ENCODE assay signal across 8 cellular contexts in the genomic region with DNA sequence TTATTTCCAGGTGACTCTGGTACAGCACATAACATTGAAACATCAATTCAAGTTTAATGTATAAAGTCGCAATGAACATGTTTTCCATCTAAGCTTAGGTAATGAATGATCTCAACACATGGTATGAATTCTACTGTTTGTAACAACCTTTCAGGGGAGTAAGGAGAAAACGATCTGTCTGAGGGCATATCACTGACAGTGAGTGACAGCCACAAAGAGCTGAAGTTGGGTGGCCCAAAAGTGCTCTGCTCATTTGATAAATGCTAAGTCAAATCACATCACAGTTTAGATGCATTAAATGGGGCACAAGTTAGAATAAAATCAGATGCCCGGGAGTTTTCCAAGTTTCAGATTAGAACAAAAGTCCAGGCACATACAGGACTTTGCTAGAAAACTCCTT. TPM values are rescaled to one million over a fixed set of nuclear protein-coding genes. Genes with fewer than 3 reads are reported as not detected.
A peak's percentile ranks its signal among the peaks of the same experiment; 100 is the strongest.
DNase-seq lines count a peak whose midpoint lies in the region; TF ChIP-seq lines count a peak whose summit lies in the region.

No MANE protein-coding gene starts in this region.

- H3K27ac ChIP-seq in testis = peak overlapping the region; percentile 33 to 97

- H3K27ac Mint-ChIP-seq in activated CD4-positive, alpha-beta T cell treated with anti-CD3 and anti-CD28 coated beads, Interleukin-2, amount 10 ng/mL, durations not matched to agents 24 days and 14 days = peak overlapping the region; percentile 74

- H3K27me3 ChIP-seq in testis = no peaks in the 10 kb centered on the region

- 29 to 32% methylated on average over 3 of the region's 3 CpGs for WGBS in testis, 2 donors

- peaks cover 18% of the 10 kb centered on the region for H3K4me1 Mint-ChIP-seq in activated CD4-positive, alpha-beta T cell treated with anti-CD3 and anti-CD28 coated beads, Interleukin-2, amount 10 ng/mL, durations not matched to agents 24 days and 14 days

- H3K9me3 Mint-ChIP-seq in activated CD4-positive, alpha-beta T cell treated with anti-CD3 and anti-CD28 coated beads, Interleukin-2, amount 10 ng/mL, durations not matched to agents 24 days and 14 days = no peaks in the 10 kb centered on the region

- TF ChIP-seq CTCF in WI38 (IDR thresholded peaks at IDR 0.05; ENCODE audit: low read depth, low read length) = no peak
- no peak for TF ChIP-seq CTCF in testis (IDR thresholded peaks at IDR 0.05)

- peaks cover 3% of the 10 kb centered on the region for H3K36me3 Mint-ChIP-seq in activated CD4-positive, alpha-beta T cell treated with anti-CD3 and anti-CD28 coated beads, Interleukin-2, amount 10 ng/mL, durations not matched to agents 24 days and 14 days (ENCODE audit: low read depth)

- no peaks in the 10 kb centered on the region for H3K4me1 ChIP-seq in testis

- intact Hi-C loops in activated CD4-positive, alpha-beta T cell treated with anti-CD3 and anti-CD28 coated beads, Interleukin-2, amount 10 ng/mL, durations not matched to agents 24 days and 14 days (cut with micrococcal nuclease) = loop anchor here (2.0 to 5.0 kb wide), 5 partner anchors 147 to 696 kb away; a partner anchor contains a TSS
- intact Hi-C loops in testis (cut with DNase I; ENCODE audit: low total_unique reads) = no loop called here

- peak overlapping the region; percentile 85 for H3K4me3 ChIP-seq in WI38 (ENCODE audit: low read depth, low read length)
- peak overlapping the region; percentile 60 for H3K4me3 ChIP-seq in iPS-11a (ENCODE audit: low read depth, low read length)
- H3K4me3 ChIP-seq in testis = peak overlapping the region; percentile 89 to 94

- no peaks in the 10 kb centered on the region for H3K9me3 ChIP-seq in testis

- no peak for DNase-seq in activated CD4-positive, alpha-beta T cell treated with anti-CD3 and anti-CD28 coated beads, Interleukin-2, amount 10 ng/mL, durations not matched to agents 24 days and 14 days
- no peak for DNase-seq in activated CD4-positive, alpha-beta T cell treated with anti-CD3 and anti-CD28 coated beads, Interleukin-2, amount 50 U/mL, for 4 hours
- DNase-seq in testis (no peak), epidermal melanocyte (ENCODE audit: insufficient read length, low spot score) (no peak), SIG-M5 treated with dmso at 0.1 percent for 504 hours (lab: John Stamatoyannopoulos, UW; ENCODE audit: unreplicated experiment) (no peak)
- no peak for DNase-seq in effector CD8-positive, alpha-beta T cell (lab: John Stamatoyannopoulos, UW)

- no peak for TF ChIP-seq POLR2A in testis (IDR thresholded peaks at IDR 0.05)

- H3K27me3 Mint-ChIP-seq in activated CD4-positive, alpha-beta T cell treated with anti-CD3 and anti-CD28 coated beads, Interleukin-2, amount 10 ng/mL, durations not matched to agents 24 days and 14 days = peaks cover 17% of the 10 kb centered on the region

- H3K36me3 ChIP-seq in testis (ENCODE audit: low read depth, missing control alignments) = no peaks in the 10 kb centered on the region

- peak overlapping the region; percentile 91 for H3K4me3 Mint-ChIP-seq in activated CD4-positive, alpha-beta T cell treated with anti-CD3 and anti-CD28 coated beads, Interleukin-2, amount 10 ng/mL, durations not matched to agents 24 days and 14 days

RNA-seq across cellular contexts. Expression of a gene that starts 1.2 kb away (rescaled TPM):
- total RNA-seq in activated CD4-positive, alpha-beta T cell treated with anti-CD3 and anti-CD28 coated beads, Interleukin-2, amount 10 ng/mL, durations not matched to agents 24 days and 14 days = 16.7 and 18.0 TPM in 2 replicates
- 10 to 100 TPM; 35.1 to 38.5 TPM for total RNA-seq in testis
- polyA plus RNA-seq in testis (ENCODE audit: insufficient read depth, low read depth, low replicate concordance) = 30.7 TPM
